In the genomic region with DNA sequence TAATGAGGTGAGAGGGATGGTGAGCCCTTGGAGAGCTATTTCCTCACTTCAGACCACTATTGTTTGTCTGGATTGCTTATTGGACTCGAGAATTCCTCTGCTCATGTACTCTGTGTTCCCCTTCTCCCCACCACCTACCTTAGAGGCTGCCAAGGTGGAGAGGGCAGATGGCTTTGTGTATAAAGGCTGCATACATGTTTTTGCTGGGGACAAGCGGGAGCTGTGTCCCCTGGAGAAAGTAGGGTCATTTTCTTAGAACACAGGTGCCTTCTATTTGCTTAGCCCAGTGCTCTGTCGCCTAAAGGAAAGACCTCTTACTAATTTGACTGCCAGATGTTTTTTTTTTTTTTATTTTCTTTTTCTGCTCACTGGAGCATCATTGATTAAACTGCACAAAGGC, we compare ENCODE assay signal across 20 cellular contexts.
"Had no signal": no experiment of that assay in that cellular context is flagged by ENCODE, and none has a peak within 500 bp of the region (broad histone marks: within the 10 kb centered on the region; RNA-seq: fewer than 3 reads in every experiment).

No MANE protein-coding gene starts in this region.

- H3K27ac ChIP-seq: ascending aorta, coronary artery, esophagus muscularis mucosa, gastroesophageal sphincter, left ventricle myocardium inferior, prostate gland, tibial nerve, uterus had no signal

- H3K27me3 Mint-ChIP-seq: activated CD4-positive, alpha-beta T cell treated with anti-CD3 and anti-CD28 coated beads, Interleukin-2, amount 10 ng/mL, durations not matched to agents 24 days and 14 days; memory B cell; naive thymus-derived CD4-positive, alpha-beta T cell; stimulated activated naive CD8-positive, alpha-beta T cell treated with anti-CD3 and anti-CD28 coated beads, Interleukin-15, Interleukin-2, amounts not matched to agents 100 ng/mL and 50 ng/mL, for 24 hours had no signal

- H3K27ac Mint-ChIP-seq: activated CD4-positive, alpha-beta T cell treated with anti-CD3 and anti-CD28 coated beads, Interleukin-2, amount 10 ng/mL, durations not matched to agents 24 days and 14 days; memory B cell; stimulated activated naive CD8-positive, alpha-beta T cell treated with anti-CD3 and anti-CD28 coated beads, Interleukin-15, Interleukin-2, amounts not matched to agents 100 ng/mL and 50 ng/mL, for 24 hours had no signal

- H3K36me3 ChIP-seq: ascending aorta, esophagus muscularis mucosa, gastroesophageal sphincter, heart left ventricle, left ventricle myocardium inferior, prostate gland, tibial nerve, uterus had no signal

- H3K36me3 Mint-ChIP-seq: memory B cell had no signal

- H3K9me3 Mint-ChIP-seq: activated CD4-positive, alpha-beta T cell treated with anti-CD3 and anti-CD28 coated beads, Interleukin-2, amount 10 ng/mL, durations not matched to agents 24 days and 14 days; activated T-cell treated with anti-CD3 and anti-CD28 coated beads, Interleukin-2, amount 50 U/mL, for 4 hours; memory B cell; naive thymus-derived CD4-positive, alpha-beta T cell; stimulated activated naive CD8-positive, alpha-beta T cell treated with anti-CD3 and anti-CD28 coated beads, Interleukin-15, Interleukin-2, amounts not matched to agents 100 ng/mL and 50 ng/mL, for 24 hours had no signal

- H3K4me1 Mint-ChIP-seq: memory B cell had no signal

- ATAC-seq: activated T-cell treated with anti-CD3 and anti-CD28 coated beads, Interleukin-2, amount 50 U/mL, for 4 hours; gastroesophageal sphincter; heart left ventricle; naive thymus-derived CD4-positive, alpha-beta T cell; right cardiac atrium had no signal

- H3K27me3 ChIP-seq: ascending aorta, esophagus muscularis mucosa, gastroesophageal sphincter, heart left ventricle, tibial nerve, uterus had no signal

- H3K9me3 ChIP-seq: ascending aorta, esophagus muscularis mucosa, gastroesophageal sphincter, heart left ventricle, left ventricle myocardium inferior, prostate gland, tibial nerve, uterus had no signal

- DNase-seq: activated CD4-positive, alpha-beta T cell treated with anti-CD3 and anti-CD28 coated beads, Interleukin-2, amount 10 ng/mL, durations not matched to agents 24 days and 14 days; activated CD8-positive, alpha-beta memory T cell treated with anti-CD3 and anti-CD28 coated beads, Interleukin-2, amount 50 U/mL, for 4 hours; activated naive CD4-positive, alpha-beta T cell treated with anti-CD3 and anti-CD28 coated beads, Interleukin-2, amount 50 U/mL, for 16 hours; activated T-cell treated with anti-CD3 and anti-CD28 coated beads, Interleukin-2, amount 50 U/mL, for 4 hours; effector CD4-positive, alpha-beta T cell; heart left ventricle; kidney glomerular epithelial cell; left ventricle myocardium inferior; naive thymus-derived CD4-positive, alpha-beta T cell; right cardiac atrium; T-helper 9 cell; uterus had no signal

- H3K4me3 Mint-ChIP-seq: activated CD4-positive, alpha-beta T cell treated with anti-CD3 and anti-CD28 coated beads, Interleukin-2, amount 10 ng/mL, durations not matched to agents 24 days and 14 days; activated T-cell treated with anti-CD3 and anti-CD28 coated beads, Interleukin-2, amount 50 U/mL, for 4 hours; memory B cell; stimulated activated naive CD8-positive, alpha-beta T cell treated with anti-CD3 and anti-CD28 coated beads, Interleukin-15, Interleukin-2, amounts not matched to agents 100 ng/mL and 50 ng/mL, for 24 hours had no signal

- H3K4me1 ChIP-seq: ascending aorta, esophagus muscularis mucosa, gastroesophageal sphincter, prostate gland, uterus had no signal

- H3K4me3 ChIP-seq: ascending aorta, coronary artery, esophagus muscularis mucosa, gastroesophageal sphincter, heart left ventricle, left ventricle myocardium inferior, prostate gland, tibial nerve, uterus had no signal
